ENCODE assay signal across 11 cellular contexts in the genomic region with DNA sequence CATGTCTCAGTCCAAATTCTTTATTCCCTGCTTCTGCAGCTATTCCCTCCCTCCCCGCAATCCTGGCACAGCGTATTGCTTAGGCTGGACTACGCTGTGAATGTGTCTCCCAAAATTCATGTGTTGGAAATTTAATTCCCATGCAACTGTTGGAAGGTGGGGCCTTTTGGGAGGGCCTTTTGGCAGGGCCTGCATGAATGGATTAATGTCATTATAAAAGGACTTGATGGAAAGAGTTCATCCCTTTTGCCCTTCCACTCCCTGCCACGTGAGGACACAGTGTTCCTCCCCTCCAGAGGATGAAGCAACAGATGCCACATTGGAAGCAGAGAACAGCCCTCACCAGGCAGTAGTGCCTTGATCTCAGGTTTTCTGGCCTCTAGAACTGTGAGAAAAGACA. TPM values are rescaled to one million over a fixed set of nuclear protein-coding genes. Genes with fewer than 3 reads are reported as not detected.
DNase-seq lines count a peak whose midpoint lies in the region; ATAC-seq, FAIRE-seq and TF ChIP-seq lines count a peak whose summit lies in the region.
"Had no signal": no experiment of that assay in that cellular context is flagged by ENCODE, and none has a peak within 500 bp of the region (broad histone marks: within the 10 kb centered on the region; RNA-seq: fewer than 3 reads in every experiment).

No MANE protein-coding gene starts in this region.

- H3K4me1 ChIP-seq in adipocyte (ENCODE audit: control insufficient read depth, insufficient read depth, low read length) = peaks cover 14% of the 10 kb centered on the region
- peaks cover 17% of the 10 kb centered on the region for H3K4me1 ChIP-seq in left ventricle myocardium inferior
- no peaks in the 10 kb centered on the region for H3K4me1 ChIP-seq in small intestine (ENCODE audit: control insufficient read depth in 2 of 2, insufficient read depth in 1 of 2, low read depth in 1 of 2, low read length in 1 of 2)
- H3K4me1 ChIP-seq: BE2C had no signal

- TF ChIP-seq CTCF in left ventricle myocardium inferior (IDR thresholded peaks at IDR 0.05; ENCODE audit: borderline replicate concordance) = no peak

- no peaks in the 10 kb centered on the region for H3K36me3 ChIP-seq in adipocyte (ENCODE audit: control insufficient read depth, insufficient read depth, low read length, severe bottlenecking)
- H3K36me3 ChIP-seq in left ventricle myocardium inferior = no peaks in the 10 kb centered on the region
- no peaks in the 10 kb centered on the region for H3K36me3 ChIP-seq in small intestine (ENCODE audit: control insufficient read depth in 2 of 2, insufficient read depth in 2 of 2, low read length in 2 of 2)
- H3K36me3 ChIP-seq: BE2C had no signal

- intact Hi-C loops in left ventricle myocardium inferior (cut with micrococcal nuclease) = no loop called here

- H3K9me3 ChIP-seq in adipocyte (ENCODE audit: control insufficient read depth, low read length) (peaks cover 7% of the 10 kb centered on the region), left ventricle myocardium inferior (replicated peaks) (no peaks in the 10 kb centered on the region), small intestine (ENCODE audit: control insufficient read depth, low read depth) (no peaks in the 10 kb centered on the region)
- H3K9me3 ChIP-seq: BE2C had no signal

- peak overlapping the region; percentile 77 for H3K27ac ChIP-seq in left ventricle myocardium inferior (replicated peaks)
- H3K27ac ChIP-seq in small intestine (ENCODE audit: low read depth in 1 of 2, low read length in 1 of 2) = peak overlapping the region in 1 of 2 donors; percentile 47

- DNase-seq in EH (ENCODE audit: low read depth) (peak; percentile 25), adipocyte (ENCODE audit: low read depth) (peak; percentile 47), left ventricle myocardium inferior (no peak), small intestine (peak; percentile 15), T-helper 9 cell (no peak), NCI-H446 (lab: John Stamatoyannopoulos, UW) (no peak), GOT3 (lab: John Stamatoyannopoulos, UW) (no peak)

- no peak for FAIRE-seq in small intestine (lab: Jason Lieb, UNC)
- FAIRE-seq: colon, TTC549 had no signal

- peak overlapping the region; percentile 70 for H3K4me3 ChIP-seq in adipocyte (ENCODE audit: low read length)
- peak overlapping the region; percentile 25 for H3K4me3 ChIP-seq in left ventricle myocardium inferior
- H3K4me3 ChIP-seq in small intestine (ENCODE audit: low read depth in 1 of 2, low read length in 2 of 2) = no peak overlapping the region

- H3K9ac ChIP-seq in adipocyte (ENCODE audit: low read length) = peak overlapping the region; percentile 75

- 66 to 77% (median 74%) methylated on average over 4 of the region's 4 CpGs for WGBS in small intestine, 3 donors

- H3K27me3 ChIP-seq in adipocyte (replicated peaks; ENCODE audit: control insufficient read depth, insufficient read depth, low read length) (no peaks in the 10 kb centered on the region), left ventricle myocardium inferior (ENCODE audit: low read depth) (peaks cover 12% of the 10 kb centered on the region), small intestine (ENCODE audit: control insufficient read depth in 2 of 2, insufficient read depth in 2 of 2, low read length in 2 of 2) (no peaks in the 10 kb centered on the region)

- ATAC-seq in HG03469 (IDR thresholded peaks at IDR 0.05; ENCODE audit: unreplicated experiment) = no peak

RNA-seq across cellular contexts. Expression of a gene that starts 20.4 kb away (rescaled TPM):
- total RNA-seq in left ventricle myocardium inferior = 23.0 TPM
- 10 to 100 TPM in 1 of 3 donors, 1 to 10 TPM in 2; 1.1 to 15.2 (median 3.8) TPM for polyA plus RNA-seq in small intestine

RNA-seq across cellular contexts. Expression of a gene that starts 51.8 kb away (rescaled TPM):
- 5.0 TPM for total RNA-seq in left ventricle myocardium inferior
- polyA plus RNA-seq in small intestine = 10 to 100 TPM in 2 of 3 donors, 1 to 10 TPM in 1; 6.0 to 31.3 (median 13.9) TPM

RNA-seq across cellular contexts. Expression of a gene that starts 54.3 kb away (rescaled TPM):
- total RNA-seq in left ventricle myocardium inferior = 36.5 TPM
- polyA plus RNA-seq in small intestine = 10 to 100 TPM; 17.6 to 39.5 (median 20.4) TPM

Comparison
In these comparisons a context has a peak if more than half of its experiments do, and no peak if none do; other contexts are left out.
1. DNase-seq: peak in EH (single experiment), adipocyte (single experiment) and small intestine (single experiment); none in left ventricle myocardium inferior (single experiment), T-helper 9 cell (single experiment), NCI-H446 (0 of 2) and GOT3 (single experiment).
2. H3K4me3 ChIP-seq: peak in adipocyte (single experiment) and left ventricle myocardium inferior (single experiment); none in small intestine (0 of 2).